ENCODE assay signal across 8 cellular contexts in the genomic region with DNA sequence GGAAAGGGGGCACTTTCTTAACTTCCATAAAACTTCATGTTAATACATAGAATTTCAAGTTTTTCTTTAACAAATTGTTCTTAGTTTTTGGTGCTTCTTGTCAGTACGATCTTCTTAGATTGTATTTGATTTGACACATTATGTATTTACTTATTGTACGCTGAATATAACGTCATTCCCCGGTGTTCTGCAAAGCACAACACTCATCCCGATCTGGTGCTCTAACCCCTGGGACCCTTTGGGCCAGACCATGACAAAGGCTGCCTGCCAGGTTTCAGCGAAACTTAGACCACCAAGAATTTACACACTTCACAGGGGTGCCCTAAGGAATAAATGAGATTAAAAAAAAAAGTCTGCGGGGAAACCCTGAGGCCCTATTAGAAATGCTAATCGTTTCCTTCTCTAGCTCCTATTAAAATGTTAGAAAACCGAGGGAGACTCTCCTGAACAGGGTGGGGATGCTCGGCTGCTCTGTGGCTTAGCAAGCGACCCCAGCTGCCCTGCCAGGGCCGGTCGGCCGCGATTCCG. TPM values are rescaled to one million over a fixed set of nuclear protein-coding genes. Genes with fewer than 3 reads are reported as not detected.
A peak's percentile ranks its signal among the peaks of the same experiment; 100 is the strongest.
DNase-seq lines count a peak whose midpoint lies in the region; TF ChIP-seq lines count a peak whose summit lies in the region.

No MANE protein-coding gene starts in this region.

- H3K79me2 ChIP-seq in PC-9 (ENCODE audit: low read depth): peaks cover 48% of the 10 kb centered on the region
- peaks cover 27% of the 10 kb centered on the region for H3K79me2 ChIP-seq in trophoblast cell (ENCODE audit: control insufficient read depth, insufficient read depth, low read length, poor library complexity)

- intact Hi-C loops in PC-9 (cut with micrococcal nuclease; ENCODE audit: unreplicated experiment): loop anchor here (2.0 to 5.0 kb wide), 3 partner anchors 59 to 270 kb away; partner anchors contain the start of genes NANS and TRMO

- no peak overlapping the region for H2BK12ac ChIP-seq in trophoblast cell (ENCODE audit: low read length)

- peaks cover 7% of the 10 kb centered on the region; the same call in 1 of the 2 replicates for H3F3A ChIP-seq in PC-9 (ENCODE audit: insufficient read depth, low read depth)

- H4K20me1 ChIP-seq in PC-9 (ENCODE audit: insufficient read depth): peaks cover 9% of the 10 kb centered on the region

- H2BK5ac ChIP-seq in trophoblast cell (ENCODE audit: low read depth, low read length, poor library complexity): no peak overlapping the region

- H3K4ac ChIP-seq in trophoblast cell (ENCODE audit: low read depth, low read length): peak overlapping the region; percentile 39

- H3K27me3 ChIP-seq in PC-9 (ENCODE audit: insufficient read depth, low read depth) (no peaks in the 10 kb centered on the region), trophoblast cell (ENCODE audit: insufficient read depth, low read length) (peaks cover 13% of the 10 kb centered on the region)

- H4K91ac ChIP-seq in trophoblast cell (ENCODE audit: low read depth, low read length): peak overlapping the region; percentile 94

- H3K36me3 ChIP-seq in PC-9 (ENCODE audit: low read depth) (peaks cover 4% of the 10 kb centered on the region; the same call in 1 of the 2 replicates), trophoblast cell (ENCODE audit: control insufficient read depth in 1 of 2, insufficient read depth in 2 of 2, low read length in 2 of 2) (no peaks in the 10 kb centered on the region)

- H2BK120ac ChIP-seq in trophoblast cell (ENCODE audit: insufficient read depth, low read length, poor library complexity): peak overlapping the region; percentile 93

- H3K27ac ChIP-seq in PC-9 (peak overlapping the region; percentile 93), trophoblast cell (ENCODE audit: low read depth, low read length) (no peak overlapping the region)

- H3K4me3 ChIP-seq in GM08714 (ENCODE audit: low read length) (peak overlapping the region; percentile 67; the same call in 1 of the 2 replicates), PC-9 (peak overlapping the region; percentile 92), epithelial cell of proximal tubule (ENCODE audit: low read depth, low read length) (peak overlapping the region; percentile 91), trophoblast cell (ENCODE audit: low read depth, low read length) (peak overlapping the region; percentile 74)

- no peak overlapping the region for H3K23ac ChIP-seq in trophoblast cell (ENCODE audit: low read length)

- peak overlapping the region; percentile 76 for H3K14ac ChIP-seq in trophoblast cell (ENCODE audit: low read length)

- peak overlapping the region; percentile 95 for H4K8ac ChIP-seq in trophoblast cell (ENCODE audit: low read depth, low read length)

- peaks cover 30% of the 10 kb centered on the region for H3K4me1 ChIP-seq in PC-9 (replicated peaks; ENCODE audit: insufficient read depth)
- peaks cover 8 to 11% of the 10 kb centered on the region in 2 experiments for H3K4me1 ChIP-seq in trophoblast cell (ENCODE audit: control insufficient read depth in 1 of 2, insufficient read depth in 2 of 2, low read length in 2 of 2)

- peak overlapping the region; percentile 74 for H3K9ac ChIP-seq in trophoblast cell (ENCODE audit: low read length)

- peak overlapping the region; percentile 88 for H3K4me2 ChIP-seq in PC-9
- H3K4me2 ChIP-seq in trophoblast cell (ENCODE audit: low read length): peak overlapping the region; percentile 95

- POLR2A ChIA-PET in PC-9 (lab: Charles Lee; ENCODE audit: unreplicated experiment): interaction anchor here (0.7 kb wide), 1 partner anchor 33 kb away, joined by 5 read pairs; no protein-coding TSS in a partner anchor

- H3K18ac ChIP-seq in trophoblast cell (ENCODE audit: low read length): peak overlapping the region; percentile 94

- DNase-seq in PC-9 (no peak), epithelial cell of proximal tubule (ENCODE audit: low read depth) (no peak), trophoblast cell (no peak), GM20000 (ENCODE audit: low spot score) (no peak), H4 (ENCODE audit: low spot score) (no peak)
- no peak for DNase-seq in stimulated activated CD4-positive, alpha-beta T cell treated with anti-CD3 and anti-CD28 coated beads, Interleukin-4, amount 100 ng/mL, for 4 hours
- no peak for DNase-seq in stimulated activated CD4-positive, alpha-beta T cell treated with anti-CD3 and anti-CD28 coated beads, Interleukin-2, amount 100 ng/mL, for 24 hours

- no peaks in the 10 kb centered on the region for H3K9me2 ChIP-seq in PC-9 (ENCODE audit: insufficient read depth)

- H2AK5ac ChIP-seq in trophoblast cell (ENCODE audit: low read length): peak overlapping the region; percentile 13

- H4K12ac ChIP-seq in trophoblast cell (ENCODE audit: low read depth, low read length): peak overlapping the region; percentile 81

- CTCF ChIA-PET in PC-9 (lab: Charles Lee): no interaction called here

- peak overlapping the region; percentile 90 for H2AFZ ChIP-seq in PC-9
- H2AFZ ChIP-seq in trophoblast cell (ENCODE audit: insufficient read depth, low read length, poor library complexity): peak overlapping the region; percentile 99

- no peaks in the 10 kb centered on the region for H3K9me3 ChIP-seq in PC-9 (ENCODE audit: insufficient read depth, low read depth)
- peaks cover 3% of the 10 kb centered on the region for H3K9me3 ChIP-seq in trophoblast cell (ENCODE audit: insufficient read depth, low read depth, low read length)

- no CpG with 5 or more reads among the region's 16 CpGs for WGBS in trophoblast cell (ENCODE audit: extremely low coverage, insufficient coverage, insufficient read length)

- BruUV-seq in PC-9 (replicated peaks; lab: Mats Ljungman, UMichigan): no TSS peak

- H3K79me1 ChIP-seq in trophoblast cell (ENCODE audit: low read length): peaks cover 24% of the 10 kb centered on the region

- no peak for TF ChIP-seq CTCF in PC-9 (conservative IDR thresholded peaks at IDR 0.05)
- TF ChIP-seq CTCF in epithelial cell of proximal tubule (conservative IDR thresholded peaks at IDR 0.05; ENCODE audit: low read depth, low read length): no peak
- no peak for TF ChIP-seq CTCF in GM20000 (IDR thresholded peaks at IDR 0.05; ENCODE audit: extremely low read depth, missing control alignments)

RNA-seq across cellular contexts. Expression of gene ANP32B, which starts 0.9 kb away (rescaled TPM):
- total RNA-seq in PC-9 (2021) (280 and 284 TPM in 2 replicates), epithelial cell of proximal tubule (35.8 and 39.2 TPM in 2 replicates)
- 178 and 179 TPM in 2 replicates for polyA plus RNA-seq in trophoblast cell (2013)
- 12.2 and 16.3 TPM in 2 replicates for total RNA-seq in H4 (2014; rRNA removed; shearing (Covaris generic))

RNA-seq across cellular contexts. Expression of gene HEMGN, which starts 44.3 kb away (rescaled TPM):
- not detected in 2 replicates for total RNA-seq in PC-9 (2021)
- not detected in 2 replicates for total RNA-seq in epithelial cell of proximal tubule
- not detected in 2 replicates for polyA plus RNA-seq in trophoblast cell (2013)
- total RNA-seq in H4 (2014; rRNA removed; shearing (Covaris generic)): not detected in 2 replicates

RNA-seq across cellular contexts. Expression of gene TRMO, which starts 60.0 kb away (rescaled TPM):
- total RNA-seq in PC-9 (2021) (12.0 and 15.8 TPM in 2 replicates), epithelial cell of proximal tubule (12.2 and 18.2 TPM in 2 replicates)
- 3.0 and 3.4 TPM in 2 replicates for polyA plus RNA-seq in trophoblast cell (2013)
- total RNA-seq in H4 (2014; rRNA removed; shearing (Covaris generic)): 16.6 and 19.1 TPM in 2 replicates
